Comparison of ENCODE assay signal across 22 cellular contexts in the genomic region with DNA sequence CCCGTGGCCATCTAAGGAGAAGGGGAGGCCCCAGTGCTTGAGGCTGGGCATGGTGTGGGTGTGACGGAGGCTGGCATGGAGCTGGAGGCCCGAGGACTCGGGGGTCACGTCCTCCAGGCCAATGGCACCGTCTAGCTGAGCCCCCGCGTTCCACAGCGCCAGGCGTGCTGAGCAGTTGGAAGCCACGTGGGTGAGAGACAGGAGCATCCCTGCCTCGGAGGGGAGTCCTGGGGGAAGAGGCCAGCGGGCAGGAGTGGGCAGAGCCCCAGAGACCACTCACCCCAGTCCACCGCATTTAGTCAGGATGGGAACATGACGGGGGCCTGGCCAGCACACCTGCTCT.
"Had no signal": no experiment of that assay in that cellular context is flagged by ENCODE, and none has a peak within 500 bp of the region (broad histone marks: within the 10 kb centered on the region; RNA-seq: fewer than 3 reads in every experiment).

No MANE protein-coding gene starts in this region.

- H3K36me3 Mint-ChIP-seq: naive thymus-derived CD8-positive, alpha-beta T cell; stimulated activated naive B cell treated with anti-CD40 and anti-IgM and Interleukin-4, amounts not matched to agents 10 μg/mL and 1 μg/mL and 100 μg/mL, for 72 hours had no signal

- H3K9me3 Mint-ChIP-seq: effector memory CD8-positive, alpha-beta T cell; immature natural killer cell; naive thymus-derived CD8-positive, alpha-beta T cell; neural crest cell; stimulated activated naive B cell treated with anti-CD40 and anti-IgM and Interleukin-4, amounts not matched to agents 10 μg/mL and 1 μg/mL and 100 μg/mL, for 72 hours; stimulated activated naive CD8-positive, alpha-beta T cell treated with anti-CD3 and anti-CD28 coated beads, Interleukin-15, Interleukin-2, amounts not matched to agents 100 ng/mL and 50 ng/mL, for 24 hours had no signal

- H3K27me3 Mint-ChIP-seq: effector memory CD8-positive, alpha-beta T cell; naive thymus-derived CD8-positive, alpha-beta T cell; stimulated activated naive B cell treated with anti-CD40 and anti-IgM and Interleukin-4, amounts not matched to agents 10 μg/mL and 1 μg/mL and 100 μg/mL, for 72 hours; stimulated activated naive CD8-positive, alpha-beta T cell treated with anti-CD3 and anti-CD28 coated beads, Interleukin-15, Interleukin-2, amounts not matched to agents 100 ng/mL and 50 ng/mL, for 24 hours had no signal

- ATAC-seq: effector memory CD8-positive, alpha-beta T cell; left ventricle myocardium superior; naive thymus-derived CD8-positive, alpha-beta T cell; psoas muscle had no signal

- H3K4me3 ChIP-seq: coronary artery, lower lobe of right lung, ovary, psoas muscle, sigmoid colon, thoracic aorta, tibial nerve, vagina had no signal

- H3K4me1 Mint-ChIP-seq: immature natural killer cell, neural crest cell had no signal

- H3K27me3 ChIP-seq: ovary, sigmoid colon, tibial nerve, vagina had no signal

- H3K4me3 Mint-ChIP-seq: effector memory CD8-positive, alpha-beta T cell; immature natural killer cell; naive thymus-derived CD8-positive, alpha-beta T cell; neural crest cell; stimulated activated naive CD8-positive, alpha-beta T cell treated with anti-CD3 and anti-CD28 coated beads, Interleukin-15, Interleukin-2, amounts not matched to agents 100 ng/mL and 50 ng/mL, for 24 hours had no signal

- H3K36me3 ChIP-seq: lower lobe of right lung, ovary, sigmoid colon, thoracic aorta, vagina had no signal

- H3K27ac ChIP-seq: coronary artery, lower lobe of right lung, ovary, psoas muscle, sigmoid colon, thoracic aorta, tibial nerve, vagina had no signal

- H3K27ac Mint-ChIP-seq: immature natural killer cell; naive thymus-derived CD8-positive, alpha-beta T cell; stimulated activated naive CD8-positive, alpha-beta T cell treated with anti-CD3 and anti-CD28 coated beads, Interleukin-15, Interleukin-2, amounts not matched to agents 100 ng/mL and 50 ng/mL, for 24 hours had no signal

- H3K9me3 ChIP-seq: lower lobe of right lung, ovary, psoas muscle, sigmoid colon, thoracic aorta, tibial nerve, vagina had no signal

- H3K4me1 ChIP-seq: lower lobe of right lung, psoas muscle, sigmoid colon, tibial nerve, vagina had no signal

- DNase-seq: effector memory CD8-positive, alpha-beta T cell; hypothalamus; immature natural killer cell; islet precursor cell; kidney glomerular epithelial cell; left ventricle myocardium superior; lower lobe of right lung; naive thymus-derived CD8-positive, alpha-beta T cell; nucleus accumbens; ovary; psoas muscle; right cardiac atrium; sigmoid colon; stimulated activated CD4-positive, alpha-beta T cell treated with anti-CD3 and anti-CD28 coated beads, Interleukin-2, amount 100 ng/mL, for 24 hours; stimulated activated CD4-positive, alpha-beta T cell treated with anti-CD3 and anti-CD28 coated beads, Interleukin-4, amount 100 ng/mL, for 24 hours had no signal
